In the genomic region with DNA sequence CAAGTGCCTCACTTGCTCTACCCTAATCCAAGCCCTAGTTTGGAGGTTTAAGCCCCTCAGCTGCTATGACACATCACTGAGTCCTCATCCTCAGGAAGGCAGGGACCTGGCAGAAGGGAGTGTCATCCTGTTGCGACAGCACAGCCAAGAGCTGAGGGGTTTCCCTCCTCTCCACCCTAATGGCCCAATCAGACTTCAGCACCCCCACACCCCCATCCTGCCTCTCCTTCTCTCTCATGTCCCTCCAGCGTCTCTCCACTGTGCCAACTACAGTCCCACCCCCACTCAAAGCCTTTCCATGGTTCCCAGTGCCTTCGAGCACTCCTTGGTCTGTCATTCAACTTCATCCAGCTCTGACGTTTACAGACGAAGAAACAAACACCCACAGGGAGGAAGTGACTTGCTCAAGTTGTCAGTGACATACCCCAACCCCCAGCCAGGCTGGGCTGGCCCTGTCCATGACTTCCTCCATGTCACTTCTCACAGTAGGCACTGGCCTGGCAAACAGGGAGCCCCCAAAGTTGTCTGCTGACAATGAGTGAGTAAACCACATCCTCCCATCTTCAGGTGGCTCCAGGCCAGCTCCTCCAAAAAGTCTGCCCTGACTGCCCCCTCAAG, we compare ENCODE assay signal across 8 cellular contexts.
DNase-seq lines count a peak whose midpoint lies in the region; ATAC-seq lines count a peak whose summit lies in the region.

No MANE protein-coding gene starts in this region.

- peak overlapping the region in 20 of 21 experiments; percentile 52 to 89 (median 81) for H3K27ac ChIP-seq in skin epidermis

- DNase-seq in EL (peak; percentile 81), OCI-M1 (lab: John Stamatoyannopoulos, UW) (peak; percentile 97), germinal center (ENCODE audit: low spot score) (peak; percentile 45), LoVo (ENCODE audit: low spot score) (no peak)
- DNase-seq in activated T-cell treated with anti-CD3 and anti-CD28 coated beads, Interleukin-2, amount 50 U/mL, for 1 hour = peak; percentile 70

- ATAC-seq in HG03565 (IDR thresholded peaks at IDR 0.05; ENCODE audit: unreplicated experiment) (no peak), GM19467 (IDR thresholded peaks at IDR 0.05; ENCODE audit: unreplicated experiment) (no peak)

- H3K4me3 ChIP-seq in skin epidermis = peak overlapping the region in 1 of 7 experiments; percentile 15
